Comparison of ENCODE assay signal across 11 cellular contexts in the genomic region with DNA sequence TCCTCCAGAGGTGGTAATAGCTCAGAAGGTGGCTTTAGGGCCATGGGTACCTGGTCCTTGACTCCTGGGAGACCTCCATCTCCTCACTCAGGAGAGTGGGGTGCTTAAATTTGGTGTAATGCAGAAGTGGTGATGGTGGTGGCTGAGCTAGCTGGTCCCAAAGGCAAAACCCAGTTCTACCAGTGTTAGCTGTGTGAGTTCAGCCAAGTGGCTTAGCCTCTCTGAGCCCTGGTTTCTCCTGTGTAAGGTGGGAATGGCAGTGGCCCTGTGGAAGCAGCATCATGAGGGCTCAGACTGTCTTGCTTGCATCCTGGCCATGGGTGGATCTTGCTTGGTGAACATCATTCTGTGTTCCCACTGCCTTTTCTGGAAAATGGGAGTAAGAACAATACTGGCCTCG. TPM values are rescaled to one million over a fixed set of nuclear protein-coding genes. Genes with fewer than 3 reads are reported as not detected.
DNase-seq lines count a peak whose midpoint lies in the region; ATAC-seq and TF ChIP-seq lines count a peak whose summit lies in the region.
"Had no signal": no experiment of that assay in that cellular context is flagged by ENCODE, and none has a peak within 500 bp of the region (broad histone marks: within the 10 kb centered on the region; RNA-seq: fewer than 3 reads in every experiment).

No MANE protein-coding gene starts in this region.

- no peak overlapping the region for H3K4me2 ChIP-seq in parathyroid adenoma (ENCODE audit: low read length)
- H3K4me2 ChIP-seq: smooth muscle cell had no signal

- no peak overlapping the region for H3K9ac ChIP-seq in parathyroid adenoma

- ATAC-seq in left cardiac atrium (no peak), upper lobe of right lung (no peak), HG02798 (IDR thresholded peaks at IDR 0.05; ENCODE audit: poor library complexity, unreplicated experiment) (no peak)

- H3K36me3 ChIP-seq in right atrium auricular region (no peaks in the 10 kb centered on the region), parathyroid adenoma (ENCODE audit: control insufficient read depth, insufficient read depth, low read length) (no peaks in the 10 kb centered on the region), upper lobe of right lung (no peaks in the 10 kb centered on the region)

- no peak overlapping the region for H3K4me3 ChIP-seq in right atrium auricular region
- peak overlapping the region; percentile 24 for H3K4me3 ChIP-seq in epithelial cell of esophagus (ENCODE audit: low read length)
- no peak overlapping the region for H3K4me3 ChIP-seq in parathyroid adenoma (ENCODE audit: low read depth, low read length)
- H3K4me3 ChIP-seq in upper lobe of right lung: no peak overlapping the region
- H3K4me3 ChIP-seq: smooth muscle cell had no signal

- peaks cover 0 to 96% of the 10 kb centered on the region in 2 donors for H3K4me1 ChIP-seq in right atrium auricular region
- H3K4me1 ChIP-seq in parathyroid adenoma: no peaks in the 10 kb centered on the region
- H3K4me1 ChIP-seq in upper lobe of right lung: peaks cover 79% of the 10 kb centered on the region

- no peak for TF ChIP-seq CTCF in right atrium auricular region (IDR thresholded peaks at IDR 0.05)
- TF ChIP-seq CTCF in epithelial cell of esophagus (IDR thresholded peaks at IDR 0.05; ENCODE audit: insufficient read depth, low read depth, low read length, missing control alignments): no peak
- TF ChIP-seq CTCF in parathyroid adenoma (IDR thresholded peaks at IDR 0.05): no peak
- TF ChIP-seq CTCF in upper lobe of right lung (IDR thresholded peaks at IDR 0.05): no peak

- H2AFZ ChIP-seq in parathyroid adenoma: no peak overlapping the region

- no peaks in the 10 kb centered on the region for H3K79me2 ChIP-seq in parathyroid adenoma

- H3K27me3 ChIP-seq in right atrium auricular region (no peaks in the 10 kb centered on the region), parathyroid adenoma (ENCODE audit: control insufficient read depth, insufficient read depth, low read length) (no peaks in the 10 kb centered on the region), upper lobe of right lung (no peaks in the 10 kb centered on the region)

- H3K9me3 ChIP-seq in right atrium auricular region (no peaks in the 10 kb centered on the region), parathyroid adenoma (ENCODE audit: control insufficient read depth, low read length) (no peaks in the 10 kb centered on the region), upper lobe of right lung (no peaks in the 10 kb centered on the region)

- intact Hi-C loops in left cardiac atrium (cut with DNase I) (no loop called here), upper lobe of right lung (cut with DNase I) (no loop called here)

- DNase-seq in right atrium auricular region (ENCODE audit: low spot score) (no peak), left cardiac atrium (no peak), epithelial cell of esophagus (ENCODE audit: low read depth) (no peak), upper lobe of right lung (no peak), hypothalamus (lab: John Stamatoyannopoulos, UW) (no peak)
- DNase-seq in stimulated activated naive CD4-positive, alpha-beta T cell (lab: John Stamatoyannopoulos, UW): no peak
- DNase-seq: activated CD4-positive, alpha-beta T cell treated with anti-CD3 and anti-CD28 coated beads for 48 hours had no signal

- peak overlapping the region; percentile 62 to 77 for H3K27ac ChIP-seq in right atrium auricular region
- H3K27ac ChIP-seq in parathyroid adenoma: peak overlapping the region; percentile 60
- H3K27ac ChIP-seq in upper lobe of right lung: peak overlapping the region; percentile 76
- H3K27ac ChIP-seq: HL-60 had no signal

RNA-seq across cellular contexts. Expression of gene SEMA3F, which starts 9.4 kb away (rescaled TPM):
- total RNA-seq in right atrium auricular region: 10 to 100 TPM in 1 of 2 donors, 1 to 10 TPM in 1; 6.3 to 18.7 TPM
- 10 to 100 TPM; 12.5 to 24.0 TPM for total RNA-seq in left cardiac atrium
- total RNA-seq in upper lobe of right lung: 65.6 TPM

RNA-seq across cellular contexts. Expression of gene GNAT1, which starts 26.9 kb away (rescaled TPM):
- total RNA-seq in right atrium auricular region: not detected
- total RNA-seq in left cardiac atrium: not detected
- total RNA-seq in upper lobe of right lung: not detected
- total RNA-seq: smooth muscle cell had no signal

RNA-seq across cellular contexts. Expression of gene SLC38A3, which starts 40.6 kb away (rescaled TPM):
- 1 to 10 TPM; 2.4 to 7.9 TPM for total RNA-seq in right atrium auricular region
- 1 to 10 TPM; 5.2 to 7.7 TPM for total RNA-seq in left cardiac atrium
- not detected for total RNA-seq in upper lobe of right lung
